Comparison of ENCODE assay signal across 14 cellular contexts in genomic region chr1:27621067-27621920, GRCh38. TPM values are rescaled to one million over a fixed set of nuclear protein-coding genes. Genes with fewer than 3 reads are reported as not detected.
DNase-seq lines count a peak whose midpoint lies in the region; ATAC-seq, FAIRE-seq and TF ChIP-seq lines count a peak whose summit lies in the region.
"Had no signal": no experiment of that assay in that cellular context is flagged by ENCODE, and none has a peak within 500 bp of the region (broad histone marks: within the 10 kb centered on the region; RNA-seq: fewer than 3 reads in every experiment).

No MANE protein-coding gene starts in this region.

- FAIRE-seq in urothelium cell line (lab: Jason Lieb, UNC): no peak
- FAIRE-seq: GM12892 had no signal

- H3K36me3 ChIP-seq in H7 (replicated peaks; ENCODE audit: control insufficient read depth, insufficient read depth, low read length) (no peaks in the 10 kb centered on the region), colonic mucosa (no peaks in the 10 kb centered on the region)

- H3K9me3 ChIP-seq in colonic mucosa: no peaks in the 10 kb centered on the region

- ATAC-seq in Right ventricle myocardium superior (ENCODE audit: poor library complexity): peak; percentile 9

- H3K4me1 ChIP-seq in colonic mucosa: no peaks in the 10 kb centered on the region

- DNase-seq in Right ventricle myocardium superior (peak; percentile 46), cardiac septum (ENCODE audit: low spot score) (no peak), SKM-1 treated with dmso at 0.1 percent for 144 hours (lab: John Stamatoyannopoulos, UW; ENCODE audit: unreplicated experiment) (peak; percentile 65), fibroblast of mammary gland (ENCODE audit: low read depth) (peak; percentile 66), urothelium cell line (ENCODE audit: low spot score) (peak; percentile 32), H7 (no peak), SW 1271 (lab: John Stamatoyannopoulos, UW) (no peak), colonic mucosa (no peak)
- DNase-seq: activated naive CD4-positive, alpha-beta T cell treated with anti-CD3 and anti-CD28 coated beads, Interleukin-2, amount 10 ng/mL, durations not matched to agents 7 days and 5 days; NCI-H2227 treated with DMSO at 0.1 percent for 48 hours; PC-9; T-helper 9 cell had no signal

- no peaks in the 10 kb centered on the region for H3K27me3 ChIP-seq in H7 (ENCODE audit: control insufficient read depth, insufficient read depth, low read length)
- no peaks in the 10 kb centered on the region for H3K27me3 ChIP-seq in colonic mucosa

- H3K9ac ChIP-seq in colonic mucosa (ENCODE audit: low read depth in 2 of 2, low read length in 2 of 2): no peak overlapping the region

- TF ChIP-seq CTCF in fibroblast of mammary gland (conservative IDR thresholded peaks at IDR 0.05; ENCODE audit: control insufficient read depth, insufficient read depth, low read depth, low read length) (no peak), colonic mucosa (IDR thresholded peaks at IDR 0.05) (no peak)

- intact Hi-C loops in Right ventricle myocardium superior (cut with DNase I): no loop called here
- intact Hi-C loops in cardiac septum (cut with DNase I): no loop called here
- intact Hi-C loops in colonic mucosa (cut with DNase I): no loop called here

- no peak overlapping the region for H3K27ac ChIP-seq in colonic mucosa
- H3K27ac ChIP-seq: PC-9 had no signal

- no peak overlapping the region for H3K4me3 ChIP-seq in fibroblast of mammary gland (ENCODE audit: control insufficient read depth, low read depth, low read length)
- H3K4me3 ChIP-seq in H7 (ENCODE audit: insufficient read depth, low read depth, low read length): no peak overlapping the region
- no peak overlapping the region for H3K4me3 ChIP-seq in colonic mucosa
- H3K4me3 ChIP-seq: PC-9 had no signal

RNA-seq across cellular contexts. Expression of gene FGR, which starts 13.7 kb away (rescaled TPM):
- 3.7 TPM for total RNA-seq in Right ventricle myocardium superior
- 3.8 TPM for total RNA-seq in cardiac septum
- 0.07 and 0.30 TPM in 2 replicates for total RNA-seq in H7 (2014; rRNA removed; shearing (Covaris generic))
- total RNA-seq in colonic mucosa: 1 to 10 TPM; 1.4 to 2.0 TPM
- total RNA-seq: PC-9, progenitor cell of endocrine pancreas had no signal

RNA-seq across cellular contexts. Expression of gene AHDC1, which starts 17.4 kb away (rescaled TPM):
- total RNA-seq in Right ventricle myocardium superior (47.4 TPM), cardiac septum (57.7 TPM), colonic mucosa (10 to 100 TPM; 18.4 to 26.8 TPM)
- 8.8 and 11.2 TPM in 2 replicates for total RNA-seq in H7 (2014; rRNA removed; shearing (Covaris generic))

RNA-seq across cellular contexts. Expression of gene IFI6, which starts 50.7 kb away (rescaled TPM):
- total RNA-seq in Right ventricle myocardium superior (29.2 TPM), cardiac septum (32.4 TPM), colonic mucosa (10 to 100 TPM; 18.0 to 25.1 TPM)
- total RNA-seq in H7 (2014; rRNA removed; shearing (Covaris generic)): 3.3 and 5.8 TPM in 2 replicates

Comparison
In these comparisons a context has a peak if more than half of its experiments do, and no peak if none do; other contexts are left out.
1. DNase-seq: peak in Right ventricle myocardium superior (single experiment), SKM-1 treated with dmso at 0.1 percent for 144 hours (single experiment), fibroblast of mammary gland (single experiment) and urothelium cell line (single experiment); none in cardiac septum (single experiment), H7 (single experiment), SW 1271 (0 of 2) and colonic mucosa (single experiment).